Comparison of ENCODE assay signal across 8 cellular contexts in genomic region chr16:84088695-84089395, GRCh38. TPM values are rescaled to one million over a fixed set of nuclear protein-coding genes. Genes with fewer than 3 reads are reported as not detected.
A peak's percentile ranks its signal among the peaks of the same experiment; 100 is the strongest.
DNase-seq lines count a peak whose midpoint lies in the region; ATAC-seq and TF ChIP-seq lines count a peak whose summit lies in the region.

No MANE protein-coding gene starts in this region.

- H3K4me3 ChIP-seq in Jurkat, Clone E6-1 (ENCODE audit: low read length): peak overlapping the region; percentile 43

- POLR2A ChIA-PET in GM10248 (lab: Yijun Ruan, JAX): no interaction called here

- TF ChIP-seq CTCF in GM10248 (IDR thresholded peaks at IDR 0.05; ENCODE audit: control extremely low read depth, extremely low read depth, low read depth, missing control alignments): peak; percentile 43

- DNase-seq in GM10248 (ENCODE audit: extremely low spot score) (peak; percentile 77), left colon (peak; percentile 69 to 77), NCI-H510A (lab: John Stamatoyannopoulos, UW) (no peak), NCI-H1105 treated with DMSO at 0.1 percent for 48 hours (lab: John Stamatoyannopoulos, UW) (no peak), NCI-H345 (lab: John Stamatoyannopoulos, UW) (no peak)
- peak; percentile 95 for DNase-seq in Jurkat, Clone E6-1 (ENCODE audit: low read depth, low spot score)
- DNase-seq in activated CD8-positive, alpha-beta memory T cell treated with anti-CD3 and anti-CD28 coated beads, Interleukin-2, amount 50 U/mL, for 4 hours: peak; percentile 42

- peak; percentile 81 for ATAC-seq in GM21528 (IDR thresholded peaks at IDR 0.05; ENCODE audit: low FRiP score, unreplicated experiment)
- ATAC-seq in left colon: peak; percentile 70

- intact Hi-C loops in left colon (cut with DNase I, micrococcal nuclease): loop anchor here in 1 of 2 donors (10.0 kb wide), 1 partner anchor 96 kb away; the partner anchor contains the start of gene TAF1C

- CTCF ChIA-PET in GM10248 (lab: Yijun Ruan, JAX): interaction anchor here (0.7 to 13.5 kb wide), 14 partner anchors 8 to 418 kb away, joined by 3 to 155 read pairs (median 4); partner anchors contain the start of genes DNAAF1, HSDL1, MBTPS1 and TAF1C

RNA-seq across cellular contexts. Expression of gene MBTPS1, which starts 27.9 kb away (rescaled TPM):
- 65.6 TPM for polyA plus RNA-seq in Jurkat, Clone E6-1 (2012; ENCODE audit: insufficient read depth, insufficient read length)
- total RNA-seq in left colon: 10 to 100 TPM; 68.5 to 73.8 TPM

RNA-seq across cellular contexts. Expression of gene SLC38A8, which starts 46.2 kb away (rescaled TPM):
- polyA plus RNA-seq in Jurkat, Clone E6-1 (2012; ENCODE audit: insufficient read depth, insufficient read length): not detected
- total RNA-seq in left colon: not detected

RNA-seq across cellular contexts. Expression of gene HSDL1, which starts 56.1 kb away (rescaled TPM):
- 57.0 TPM for polyA plus RNA-seq in Jurkat, Clone E6-1 (2012; ENCODE audit: insufficient read depth, insufficient read length)
- total RNA-seq in left colon: 10 to 100 TPM; 11.5 to 13.2 TPM

RNA-seq across cellular contexts. Expression of gene DNAAF1, which starts 56.3 kb away (rescaled TPM):
- polyA plus RNA-seq in Jurkat, Clone E6-1 (2012; ENCODE audit: insufficient read depth, insufficient read length): not detected
- under 1 TPM; 0.09 to 0.34 TPM for total RNA-seq in left colon

Comparison
In these comparisons a context has a peak if more than half of its experiments do, and no peak if none do; other contexts are left out.
1. DNase-seq: peak in GM10248 (single experiment), Jurkat, Clone E6-1 (single experiment), activated CD8-positive, alpha-beta memory T cell treated with anti-CD3 and anti-CD28 coated beads, Interleukin-2, amount 50 U/mL, for 4 hours (single experiment) and left colon (2 of 2); none in NCI-H510A (single experiment), NCI-H1105 treated with DMSO at 0.1 percent for 48 hours (single experiment) and NCI-H345 (single experiment).